ENCODE assay signal across 11 cellular contexts in genomic region chr20:32326507-32326851, GRCh38. TPM values are rescaled to one million over a fixed set of nuclear protein-coding genes. Genes with fewer than 3 reads are reported as not detected.
DNase-seq lines count a peak whose midpoint lies in the region; ATAC-seq and TF ChIP-seq lines count a peak whose summit lies in the region.
"Had no signal": no experiment of that assay in that cellular context is flagged by ENCODE, and none has a peak within 500 bp of the region (broad histone marks: within the 10 kb centered on the region; RNA-seq: fewer than 3 reads in every experiment).

No MANE protein-coding gene starts in this region.

- H3K27ac Mint-ChIP-seq in CD8-positive, alpha-beta memory T cell: peak overlapping the region in 4 of 8 donors; percentile 2 to 68 (median 27)
- no peak overlapping the region for H3K27ac Mint-ChIP-seq in CD8-positive, alpha-beta T cell

- peak overlapping the region; percentile 2; the same call in 1 of the 2 replicates for H2AK5ac ChIP-seq in IMR-90 (ENCODE audit: low read depth, low read length)

- no peak for DNase-seq in CD8-positive, alpha-beta memory T cell
- DNase-seq in IMR-90: peak; percentile 44
- DNase-seq in right lobe of liver: no peak
- no peak for DNase-seq in midbrain (lab: John Stamatoyannopoulos, UW)
- no peak for DNase-seq in DMS 273 (lab: John Stamatoyannopoulos, UW; ENCODE audit: unreplicated experiment)
- no peak for DNase-seq in CD8-positive, alpha-beta T cell
- DNase-seq: left cardiac atrium, NCI-H2171 treated with DMSO at 0.1 percent for 48 hours, substantia nigra had no signal

- H3K23ac ChIP-seq in IMR-90 (ENCODE audit: low read depth, low read length): no peak overlapping the region

- intact Hi-C loops in IMR-90 (cut with micrococcal nuclease) (no loop called here), right lobe of liver (cut with DNase I) (no loop called here)
- intact Hi-C loops in CD8-positive, alpha-beta T cell (cut with DNase I, micrococcal nuclease): no loop called here

- H3K79me1 ChIP-seq in IMR-90 (ENCODE audit: low read depth in 1 of 2, low read length in 2 of 2): peaks cover 2 to 9% of the 10 kb centered on the region in 2 experiments; a peak in 2 of 4 replicates

- H3K14ac ChIP-seq in IMR-90 (replicated peaks; ENCODE audit: low read depth, low read length): no peak overlapping the region; the same call in 1 of the 2 replicates

- no peak overlapping the region for H3K4me2 ChIP-seq in IMR-90 (ENCODE audit: low read depth, low read length)

- H3K9me3 ChIP-seq in CD8-positive, alpha-beta memory T cell (ENCODE audit: low read length): no peaks in the 10 kb centered on the region
- H3K9me3 ChIP-seq in IMR-90 (ENCODE audit: control insufficient read depth, insufficient read depth, low read length) (no peaks in the 10 kb centered on the region), right lobe of liver (no peaks in the 10 kb centered on the region)
- no peaks in the 10 kb centered on the region for H3K9me3 ChIP-seq in CD8-positive, alpha-beta T cell (ENCODE audit: low read length)

- H3K4ac ChIP-seq in IMR-90 (ENCODE audit: low read depth, low read length): no peak overlapping the region

- no CpG with 5 or more reads among the region's 1 CpG for WGBS in IMR-90 (ENCODE audit: extremely low coverage in 2 of 2, insufficient read length in 1 of 2), 2 experiments
- WGBS in right lobe of liver (ENCODE audit: insufficient coverage, low coverage, low lambda C conversion rate, missing lambda C conversion rate): 30% methylated on average over 1 of the region's 1 CpG

- peak; percentile 5 for ATAC-seq in IMR-90 (ENCODE audit: low read depth)
- peak in 3 of 4 donors; percentile 12 to 60 (median 27) for ATAC-seq in right lobe of liver
- no peak for ATAC-seq in CD8-positive, alpha-beta T cell
- ATAC-seq in GM18520 (IDR thresholded peaks at IDR 0.05; ENCODE audit: unreplicated experiment): no peak

- H3K9me3 Mint-ChIP-seq in CD8-positive, alpha-beta memory T cell: no peaks in the 10 kb centered on the region
- H3K9me3 Mint-ChIP-seq in CD8-positive, alpha-beta T cell: no peaks in the 10 kb centered on the region

- H2BK5ac ChIP-seq in IMR-90 (ENCODE audit: low read depth, low read length, poor library complexity, severe bottlenecking): no peak overlapping the region

- BruUV-seq in IMR-90 (replicated peaks; lab: Mats Ljungman, UMichigan): no TSS peak

- in situ Hi-C loops in IMR-90 (cut with MboI; ENCODE audit: low sequenced_read_pairs): no loop called here

- dilution Hi-C loops in IMR-90 (cut with HindIII; ENCODE audit: low sequenced_read_pairs, unreplicated experiment): no loop called here

- H3K27me3 ChIP-seq in CD8-positive, alpha-beta memory T cell (ENCODE audit: insufficient read depth, low read length, poor library complexity, severe bottlenecking): no peaks in the 10 kb centered on the region
- H3K27me3 ChIP-seq in IMR-90 (ENCODE audit: control insufficient read depth, insufficient read depth, low read length) (no peaks in the 10 kb centered on the region), right lobe of liver (no peaks in the 10 kb centered on the region)
- H3K27me3 ChIP-seq in CD8-positive, alpha-beta T cell (ENCODE audit: insufficient read depth, low read length): no peaks in the 10 kb centered on the region

- no peaks in the 10 kb centered on the region for H3K4me1 ChIP-seq in CD8-positive, alpha-beta memory T cell (ENCODE audit: insufficient read depth, low read length)
- H3K4me1 ChIP-seq in IMR-90 (ENCODE audit: control insufficient read depth, insufficient read depth, low read length) (peaks cover 11% of the 10 kb centered on the region), right lobe of liver (peaks cover 0 to 27% (median 0%) of the 10 kb centered on the region in 4 donors)
- H3K4me1 ChIP-seq in CD8-positive, alpha-beta T cell (ENCODE audit: insufficient read depth, low read length): no peaks in the 10 kb centered on the region

- H4K91ac ChIP-seq in IMR-90 (ENCODE audit: insufficient read depth, low read depth, low read length): no peak overlapping the region

- no peak for TF ChIP-seq RAD21 in IMR-90 (IDR thresholded peaks at IDR 0.05; ENCODE audit: low read length)

- H3K4me1 Mint-ChIP-seq in CD8-positive, alpha-beta memory T cell: peaks cover 0 to 3% (median 0%) of the 10 kb centered on the region in 3 donors
- H3K4me1 Mint-ChIP-seq in CD8-positive, alpha-beta T cell (ENCODE audit: low read depth): no peaks in the 10 kb centered on the region

- H2BK120ac ChIP-seq in IMR-90 (ENCODE audit: low read depth, low read length): no peak overlapping the region

- TF ChIP-seq CTCF in IMR-90 (conservative IDR thresholded peaks at IDR 0.05; ENCODE audit: low read depth, low read length) (no peak), VCaP (conservative IDR thresholded peaks at IDR 0.05) (no peak), right lobe of liver (IDR thresholded peaks at IDR 0.05) (no peak)
- TF ChIP-seq CTCF in CD8-positive, alpha-beta T cell (IDR thresholded peaks at IDR 0.05): no peak

- H4K20me1 ChIP-seq in IMR-90 (ENCODE audit: insufficient read depth, low read length): peaks cover 18% of the 10 kb centered on the region

- TF ChIP-seq POLR2A in IMR-90 (IDR thresholded peaks at IDR 0.05; ENCODE audit: low read depth, low read length) (no peak), right lobe of liver (IDR thresholded peaks at IDR 0.05) (no peak)

- H3K18ac ChIP-seq in IMR-90 (ENCODE audit: low read depth, low read length): no peak overlapping the region

- peak overlapping the region; percentile 9 for H3K27ac ChIP-seq in CD8-positive, alpha-beta memory T cell (ENCODE audit: low read depth, low read length)
- H3K27ac ChIP-seq in IMR-90 (ENCODE audit: insufficient read depth, low read length) (no peak overlapping the region), VCaP (peak overlapping the region; percentile 72), right lobe of liver (peak overlapping the region in 2 of 3 donors; percentile 49 to 57)
- H3K27ac ChIP-seq in CD8-positive, alpha-beta T cell (ENCODE audit: low read depth, low read length): no peak overlapping the region

- POLR2A ChIA-PET in CD8-positive, alpha-beta memory T cell (lab: Charles Lee): no interaction called here
- POLR2A ChIA-PET in IMR-90 (lab: Charles Lee; ENCODE audit: unreplicated experiment): no interaction called here
- POLR2A ChIA-PET in CD8-positive, alpha-beta T cell (lab: Charles Lee): no interaction called here

- H3K9ac ChIP-seq in IMR-90 (ENCODE audit: low read depth, low read length): no peak overlapping the region

- H2BK15ac ChIP-seq in IMR-90 (ENCODE audit: low read depth, low read length): no peak overlapping the region

- peaks cover 7 to 51% (median 14%) of the 10 kb centered on the region in 3 donors for H3K36me3 Mint-ChIP-seq in CD8-positive, alpha-beta memory T cell
- H3K36me3 Mint-ChIP-seq in CD8-positive, alpha-beta T cell: peaks cover 48% of the 10 kb centered on the region

- H3K36me3 ChIP-seq in CD8-positive, alpha-beta memory T cell (ENCODE audit: insufficient read depth, low read length): peaks cover 6% of the 10 kb centered on the region
- H3K36me3 ChIP-seq in IMR-90 (ENCODE audit: control insufficient read depth, insufficient read depth, low read length) (peaks cover 12% of the 10 kb centered on the region), right lobe of liver (peaks cover 0 to 3% (median 0%) of the 10 kb centered on the region in 4 donors)
- peaks cover 10% of the 10 kb centered on the region for H3K36me3 ChIP-seq in CD8-positive, alpha-beta T cell (ENCODE audit: insufficient read depth, low read length)

- peaks cover 8% of the 10 kb centered on the region; the same call in 1 of the 2 replicates for H3K9me1 ChIP-seq in IMR-90 (ENCODE audit: insufficient read depth, low read length)

- H3K4me3 Mint-ChIP-seq in CD8-positive, alpha-beta memory T cell: no peak overlapping the region
- H3K4me3 Mint-ChIP-seq in CD8-positive, alpha-beta T cell: no peak overlapping the region

- no peak overlapping the region for H4K5ac ChIP-seq in IMR-90 (ENCODE audit: low read depth, low read length)

- H2AFZ ChIP-seq in IMR-90 (replicated peaks; ENCODE audit: low read length, poor library complexity): no peak overlapping the region

- CTCF ChIA-PET in CD8-positive, alpha-beta memory T cell (lab: Charles Lee): no interaction called here
- CTCF ChIA-PET in IMR-90 (lab: Yijun Ruan, JAX): interaction anchor here (1.0 kb wide), 1 partner anchor 11 kb away, joined by 3 read pairs; no protein-coding TSS in a partner anchor
- CTCF ChIA-PET in CD8-positive, alpha-beta T cell (lab: Charles Lee): interaction anchor here (1.0 kb wide), 1 partner anchor 117 kb away, joined by 3 read pairs; no protein-coding TSS in a partner anchor

- H3K27me3 Mint-ChIP-seq in CD8-positive, alpha-beta memory T cell: no peaks in the 10 kb centered on the region
- no peaks in the 10 kb centered on the region for H3K27me3 Mint-ChIP-seq in CD8-positive, alpha-beta T cell (ENCODE audit: low read depth)

- H2BK20ac ChIP-seq in IMR-90 (ENCODE audit: low read depth, low read length): no peak overlapping the region

- no peak overlapping the region for H4K8ac ChIP-seq in IMR-90 (ENCODE audit: low read depth in 2 of 2, low read length in 2 of 2)

- H3K4me3 ChIP-seq in CD8-positive, alpha-beta memory T cell (ENCODE audit: low read length): no peak overlapping the region
- H3K4me3 ChIP-seq in IMR-90 (ENCODE audit: insufficient read depth, low read depth, low read length): no peak overlapping the region
- H3K4me3 ChIP-seq in right lobe of liver: no peak overlapping the region
- no peak overlapping the region for H3K4me3 ChIP-seq in CD8-positive, alpha-beta T cell (ENCODE audit: low read depth, low read length)

- no peak overlapping the region for H2AK9ac ChIP-seq in IMR-90 (replicated peaks; ENCODE audit: low read depth, low read length, poor library complexity)

- no peak overlapping the region for H3K56ac ChIP-seq in IMR-90 (ENCODE audit: extremely low read depth, insufficient read depth, low read length)

TF ChIP-seq in IMR-90, 13 proteins besides CTCF, POLR2A, EP300 and RAD21 (continues in another document):
- no peak for TF ChIP-seq RFX5 (IDR thresholded peaks at IDR 0.05; ENCODE audit: low read depth, low read length)
- TF ChIP-seq MAFK (IDR thresholded peaks at IDR 0.05; ENCODE audit: low read depth, low read length): no peak

RNA-seq across cellular contexts. Expression of gene ASXL1, which starts 31.7 kb away (rescaled TPM):
- 100 to 1,000 TPM; 131 to 133 TPM for total RNA-seq in CD8-positive, alpha-beta memory T cell
- polyA plus RNA-seq in CD8-positive, alpha-beta memory T cell: 19.8 TPM
- total RNA-seq in IMR-90 (2012; rRNA removed) (29.9 and 33.3 TPM in 2 replicates), right lobe of liver (10 to 100 TPM; 18.9 to 41.8 (median 26.0) TPM)
- 35.2 and 37.1 TPM in 2 replicates for polyA plus RNA-seq in IMR-90 (2012; rRNA removed)
- 14.9 and 24.1 TPM in 2 replicates for polyA plus RNA-seq in IMR-90 (2012; cell fraction: cytosol; rRNA removed)
- 156 and 211 TPM in 2 replicates for polyA plus RNA-seq in IMR-90 (2012; cell fraction: nucleus; rRNA removed; ENCODE audit: low replicate concordance)
- total RNA-seq in CD8-positive, alpha-beta T cell: 100 to 1,000 TPM; 197 to 200 TPM

RNA-seq across cellular contexts. Expression of gene KIF3B, which starts 49.0 kb away (rescaled TPM):
- 10 to 100 TPM; 61.0 to 61.6 TPM for total RNA-seq in CD8-positive, alpha-beta memory T cell
- 5.7 TPM for polyA plus RNA-seq in CD8-positive, alpha-beta memory T cell
- total RNA-seq in IMR-90 (2012; rRNA removed) (25.3 and 28.1 TPM in 2 replicates), right lobe of liver (10 to 100 TPM; 16.4 to 23.6 (median 20.7) TPM)
- polyA plus RNA-seq in IMR-90 (2012; rRNA removed): 15.8 and 17.1 TPM in 2 replicates
- polyA plus RNA-seq in IMR-90 (2012; cell fraction: cytosol; rRNA removed): 6.9 and 13.8 TPM in 2 replicates
- polyA plus RNA-seq in IMR-90 (2012; cell fraction: nucleus; rRNA removed; ENCODE audit: low replicate concordance): 3.4 and 10.0 TPM in 2 replicates
- 1 to 10 TPM; 7.1 to 8.1 TPM for total RNA-seq in CD8-positive, alpha-beta T cell

Comparison
In these comparisons a context has a peak if more than half of its experiments do, and no peak if none do; other contexts are left out.
1. H3K27ac ChIP-seq: peak in CD8-positive, alpha-beta memory T cell (single experiment), VCaP (single experiment) and right lobe of liver (2 of 3); none in IMR-90 (single experiment) and CD8-positive, alpha-beta T cell (single experiment).
2. ATAC-seq: peak in IMR-90 (single experiment) and right lobe of liver (3 of 4); none in CD8-positive, alpha-beta T cell (single experiment) and GM18520 (single experiment).